10 cellular contexts compared by ENCODE assay signal in genomic region chr10:80486785-80487421, GRCh38. TPM values are rescaled to one million over a fixed set of nuclear protein-coding genes. Genes with fewer than 3 reads are reported as not detected.
DNase-seq lines count a peak whose midpoint lies in the region; ATAC-seq and TF ChIP-seq lines count a peak whose summit lies in the region.
"Had no signal": no experiment of that assay in that cellular context is flagged by ENCODE, and none has a peak within 500 bp of the region (broad histone marks: within the 10 kb centered on the region; RNA-seq: fewer than 3 reads in every experiment).

No MANE protein-coding gene starts in this region.

- H3K4me1 ChIP-seq in left ventricle myocardium inferior (peaks cover 88% of the 10 kb centered on the region), upper lobe of right lung (peaks cover 80% of the 10 kb centered on the region)

- ATAC-seq in Right ventricle myocardium inferior (no peak), upper lobe of right lung (no peak), HG03175 (IDR thresholded peaks at IDR 0.05; ENCODE audit: unreplicated experiment) (no peak)

- no peak overlapping the region for H3K4me3 ChIP-seq in left ventricle myocardium inferior
- no peak overlapping the region for H3K4me3 ChIP-seq in upper lobe of right lung
- no peak overlapping the region for H3K4me3 ChIP-seq in dorsolateral prefrontal cortex
- no peak overlapping the region for H3K4me3 ChIP-seq in MG63

- H3K27ac ChIP-seq in left ventricle myocardium inferior (replicated peaks) (peak overlapping the region; percentile 58), upper lobe of right lung (peak overlapping the region; percentile 61), dorsolateral prefrontal cortex (peak overlapping the region in 14 of 59 donors; percentile 1 to 72 (median 31))
- H3K27ac ChIP-seq: C4-2B had no signal

- no peaks in the 10 kb centered on the region for H3K27me3 Mint-ChIP-seq in activated T-helper 2 cell treated with anti-CD3 and anti-CD28 coated beads, Interferon-gamma antibody, Interleukin-2, Interleukin-4, amounts not matched to agents 10 μg/mL and 5 μg/mL and 100 μg/mL, durations not matched to agents 14 hours and 24 hours and 36 hours (ENCODE audit: low read depth)
- H3K27me3 Mint-ChIP-seq in mesothelial cell of epicardium (ENCODE audit: low read depth): no peaks in the 10 kb centered on the region

- intact Hi-C loops in left ventricle myocardium inferior (cut with micrococcal nuclease) (no loop called here), Right ventricle myocardium inferior (cut with DNase I) (no loop called here), upper lobe of right lung (cut with DNase I) (no loop called here), dorsolateral prefrontal cortex (cut with DNase I) (no loop called here)
- intact Hi-C loops in activated T-helper 2 cell treated with anti-CD3 and anti-CD28 coated beads, Interferon-gamma antibody, Interleukin-2, Interleukin-4, amounts not matched to agents 10 μg/mL and 5 μg/mL and 100 μg/mL, durations not matched to agents 14 hours and 24 hours and 36 hours (cut with micrococcal nuclease): no loop called here

- H3K36me3 ChIP-seq in left ventricle myocardium inferior: peaks cover 31% of the 10 kb centered on the region
- peaks cover 21% of the 10 kb centered on the region for H3K36me3 ChIP-seq in upper lobe of right lung
- H3K36me3 ChIP-seq in MG63: no peaks in the 10 kb centered on the region; the same call in 1 of the 2 replicates

- H3K4me1 Mint-ChIP-seq in activated T-helper 2 cell treated with anti-CD3 and anti-CD28 coated beads, Interferon-gamma antibody, Interleukin-2, Interleukin-4, amounts not matched to agents 10 μg/mL and 5 μg/mL and 100 μg/mL, durations not matched to agents 14 hours and 24 hours and 36 hours (ENCODE audit: low read depth): peaks cover 85% of the 10 kb centered on the region
- peaks cover 21% of the 10 kb centered on the region for H3K4me1 Mint-ChIP-seq in mesothelial cell of epicardium

- DNase-seq in left ventricle myocardium inferior: no peak
- DNase-seq in Right ventricle myocardium inferior (ENCODE audit: missing footprints): no peak
- no peak for DNase-seq in activated T-helper 2 cell treated with anti-CD3 and anti-CD28 coated beads, Interferon-gamma antibody, Interleukin-2, Interleukin-4, amounts not matched to agents 10 μg/mL and 5 μg/mL and 100 μg/mL, durations not matched to agents 14 hours and 24 hours and 36 hours (ENCODE audit: low spot score)
- DNase-seq in mesothelial cell of epicardium (ENCODE audit: low spot score in 2 of 2, unreplicated experiment in 2 of 2): no peak
- DNase-seq in upper lobe of right lung: peak; percentile 36
- DNase-seq in dorsolateral prefrontal cortex: no peak
- DNase-seq in MG63: no peak

- peaks cover 46% of the 10 kb centered on the region for H3K36me3 Mint-ChIP-seq in activated T-helper 2 cell treated with anti-CD3 and anti-CD28 coated beads, Interferon-gamma antibody, Interleukin-2, Interleukin-4, amounts not matched to agents 10 μg/mL and 5 μg/mL and 100 μg/mL, durations not matched to agents 14 hours and 24 hours and 36 hours (ENCODE audit: low read depth)
- peaks cover 17% of the 10 kb centered on the region for H3K36me3 Mint-ChIP-seq in mesothelial cell of epicardium

- H3K9me3 ChIP-seq in left ventricle myocardium inferior (replicated peaks) (no peaks in the 10 kb centered on the region), upper lobe of right lung (no peaks in the 10 kb centered on the region), MG63 (no peaks in the 10 kb centered on the region)

- H3K4me3 Mint-ChIP-seq in activated T-helper 2 cell treated with anti-CD3 and anti-CD28 coated beads, Interferon-gamma antibody, Interleukin-2, Interleukin-4, amounts not matched to agents 10 μg/mL and 5 μg/mL and 100 μg/mL, durations not matched to agents 14 hours and 24 hours and 36 hours (ENCODE audit: low read depth): no peak overlapping the region
- H3K4me3 Mint-ChIP-seq in mesothelial cell of epicardium: no peak overlapping the region

- TF ChIP-seq CTCF in left ventricle myocardium inferior (IDR thresholded peaks at IDR 0.05; ENCODE audit: borderline replicate concordance) (no peak), mesothelial cell of epicardium (IDR thresholded peaks at IDR 0.05; ENCODE audit: unreplicated experiment) (no peak), upper lobe of right lung (IDR thresholded peaks at IDR 0.05) (no peak), dorsolateral prefrontal cortex (IDR thresholded peaks at IDR 0.05 in 54 of 56, conservative IDR thresholded peaks at IDR 0.05 in 2 of 56; ENCODE audit: low read depth in 1 of 56, partially characterized antibody in 56 of 56) (no peak)

- H3K27me3 ChIP-seq in left ventricle myocardium inferior (ENCODE audit: low read depth) (no peaks in the 10 kb centered on the region), upper lobe of right lung (no peaks in the 10 kb centered on the region), dorsolateral prefrontal cortex (no peaks in the 10 kb centered on the region), MG63 (no peaks in the 10 kb centered on the region)

- no peaks in the 10 kb centered on the region for H3K9me3 Mint-ChIP-seq in activated T-helper 2 cell treated with anti-CD3 and anti-CD28 coated beads, Interferon-gamma antibody, Interleukin-2, Interleukin-4, amounts not matched to agents 10 μg/mL and 5 μg/mL and 100 μg/mL, durations not matched to agents 14 hours and 24 hours and 36 hours
- no peaks in the 10 kb centered on the region for H3K9me3 Mint-ChIP-seq in mesothelial cell of epicardium

- peak overlapping the region; percentile 93 for H3K27ac Mint-ChIP-seq in activated T-helper 2 cell treated with anti-CD3 and anti-CD28 coated beads, Interferon-gamma antibody, Interleukin-2, Interleukin-4, amounts not matched to agents 10 μg/mL and 5 μg/mL and 100 μg/mL, durations not matched to agents 14 hours and 24 hours and 36 hours
- H3K27ac Mint-ChIP-seq in mesothelial cell of epicardium: peak overlapping the region; percentile 11

RNA-seq across cellular contexts. Expression of gene TSPAN14, which starts 32.8 kb away (rescaled TPM):
- 33.4 TPM for total RNA-seq in left ventricle myocardium inferior
- 38.7 TPM for total RNA-seq in Right ventricle myocardium inferior
- total RNA-seq in activated T-helper 2 cell treated with anti-CD3 and anti-CD28 coated beads, Interferon-gamma antibody, Interleukin-2, Interleukin-4, amounts not matched to agents 10 μg/mL and 5 μg/mL and 100 μg/mL, durations not matched to agents 14 hours and 24 hours and 36 hours: 45.4 and 51.1 TPM in 2 replicates
- 106 to 113 TPM (median 109 TPM) in 3 replicates for total RNA-seq in mesothelial cell of epicardium
- total RNA-seq in upper lobe of right lung: 157 TPM
- total RNA-seq in dorsolateral prefrontal cortex: 10 to 100 TPM; 40.9 to 83.1 (median 60.2) TPM
- total RNA-seq in MG63 (2014; rRNA removed; shearing (Covaris generic); ENCODE audit: low replicate concordance): 6.6 and 10.0 TPM in 2 replicates

RNA-seq across cellular contexts. Expression of gene SH2D4B, which starts 50.8 kb away (rescaled TPM):
- not detected for total RNA-seq in left ventricle myocardium inferior
- total RNA-seq in Right ventricle myocardium inferior: not detected
- 0.05 TPM in 1 of 2 replicates, not detected in the other for total RNA-seq in activated T-helper 2 cell treated with anti-CD3 and anti-CD28 coated beads, Interferon-gamma antibody, Interleukin-2, Interleukin-4, amounts not matched to agents 10 μg/mL and 5 μg/mL and 100 μg/mL, durations not matched to agents 14 hours and 24 hours and 36 hours
- total RNA-seq in mesothelial cell of epicardium: 0.27 to 0.29 TPM (median 0.27 TPM) in 3 replicates
- total RNA-seq in upper lobe of right lung: 0.43 TPM
- 1 to 10 TPM in 2 of 120 experiments, under 1 TPM in 103, not detected in 15; 0.07 to 1.3 (median 0.38) TPM for total RNA-seq in dorsolateral prefrontal cortex
- total RNA-seq in MG63 (2014; rRNA removed; shearing (Covaris generic); ENCODE audit: low replicate concordance): not detected in 2 replicates
- total RNA-seq: fibroblast of lung had no signal
